8 cellular contexts compared by ENCODE assay signal in the genomic region with DNA sequence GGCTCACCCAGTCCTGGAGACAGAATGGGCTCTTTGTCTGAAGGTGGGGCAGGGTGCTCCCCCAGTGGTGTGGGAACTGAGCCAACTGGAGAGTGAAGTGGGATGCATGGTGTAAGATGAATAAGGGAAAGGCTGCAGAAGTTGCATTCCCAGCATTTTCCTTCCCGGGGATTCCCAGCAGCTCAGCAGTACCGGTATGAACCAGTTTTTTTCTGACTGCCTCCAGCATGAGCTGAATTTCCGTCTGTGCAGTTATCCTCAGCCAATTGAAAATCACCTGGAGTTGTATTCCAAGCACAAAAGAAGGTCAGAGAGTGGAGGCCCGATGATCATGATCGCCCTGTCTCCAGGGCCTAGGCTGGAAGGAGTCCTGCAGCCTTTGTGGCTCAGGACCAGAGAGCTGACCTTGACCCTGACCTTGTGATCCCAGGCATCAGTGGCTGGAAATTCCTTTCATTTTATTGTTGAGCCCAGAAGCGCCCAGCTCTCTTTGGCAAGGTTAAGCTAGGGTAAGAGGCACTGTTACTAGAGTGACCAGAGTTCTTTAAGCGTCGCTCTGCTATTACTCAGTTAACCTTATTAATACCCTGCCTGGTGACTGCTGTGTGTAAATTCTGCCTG. TPM values are rescaled to one million over a fixed set of nuclear protein-coding genes. Genes with fewer than 3 reads are reported as not detected.
DNase-seq lines count a peak whose midpoint lies in the region; ATAC-seq and TF ChIP-seq lines count a peak whose summit lies in the region.

No MANE protein-coding gene starts in this region.

- peaks cover 27% of the 10 kb centered on the region for H3K36me3 Mint-ChIP-seq in stimulated activated effector memory CD8-positive, alpha-beta T cell treated with anti-CD3 and anti-CD28 coated beads, Interleukin-12 subunit alpha, Interleukin-12 subunit beta, amount 100 ng/mL, for 72 hours

- H3K4me3 Mint-ChIP-seq in stimulated activated effector memory CD8-positive, alpha-beta T cell treated with anti-CD3 and anti-CD28 coated beads, Interleukin-12 subunit alpha, Interleukin-12 subunit beta, amount 100 ng/mL, for 72 hours: peak overlapping the region; percentile 84

- no peaks in the 10 kb centered on the region for H3K27me3 ChIP-seq in kidney epithelial cell (ENCODE audit: control insufficient read depth, insufficient read depth, low read length)

- in situ Hi-C loops in T47D (cut with HindIII; ENCODE audit: low pct_unique_long_range_greater_than_20kb, low sequenced_read_pairs): no loop called here
- in situ Hi-C loops in KBM-7 (cut with MboI; ENCODE audit: low pct_unique_long_range_greater_than_20kb, low sequenced_read_pairs): no loop called here

- no peaks in the 10 kb centered on the region for H3K9me3 Mint-ChIP-seq in stimulated activated effector memory CD8-positive, alpha-beta T cell treated with anti-CD3 and anti-CD28 coated beads, Interleukin-12 subunit alpha, Interleukin-12 subunit beta, amount 100 ng/mL, for 72 hours

- no peak for TF ChIP-seq CTCF in kidney epithelial cell (IDR thresholded peaks at IDR 0.05; ENCODE audit: insufficient read depth, low read length, poor library complexity, severe bottlenecking)

- peak overlapping the region; percentile 99 for H3K27ac Mint-ChIP-seq in stimulated activated effector memory CD8-positive, alpha-beta T cell treated with anti-CD3 and anti-CD28 coated beads, Interleukin-12 subunit alpha, Interleukin-12 subunit beta, amount 100 ng/mL, for 72 hours

- H3K4me1 Mint-ChIP-seq in stimulated activated effector memory CD8-positive, alpha-beta T cell treated with anti-CD3 and anti-CD28 coated beads, Interleukin-12 subunit alpha, Interleukin-12 subunit beta, amount 100 ng/mL, for 72 hours: peaks cover 68% of the 10 kb centered on the region

- no peaks in the 10 kb centered on the region for H3K36me3 ChIP-seq in kidney epithelial cell (ENCODE audit: control insufficient read depth, insufficient read depth, low read length)

- ATAC-seq in stimulated activated effector memory CD8-positive, alpha-beta T cell treated with anti-CD3 and anti-CD28 coated beads, Interleukin-12 subunit alpha, Interleukin-12 subunit beta, amount 100 ng/mL, for 72 hours: no peak

- H3K4me3 ChIP-seq in kidney epithelial cell (ENCODE audit: low read depth, low read length): no peak overlapping the region

- DNase-seq in EL (peak; percentile 83), NCI-H2107 treated with DMSO at 0.1 percent for 48 hours (lab: John Stamatoyannopoulos, UW; ENCODE audit: unreplicated experiment) (peak; percentile 81), T47D (ENCODE audit: low read depth in 1 of 2, low spot score in 1 of 2) (peak; percentile 46 to 61), kidney epithelial cell (ENCODE audit: low read depth) (peak; percentile 84), KBM-7 (no peak), HUDEP-2 (lab: John Stamatoyannopoulos, UW; ENCODE audit: unreplicated experiment in 76 of 76) (no peak)
- DNase-seq in stimulated activated effector memory CD8-positive, alpha-beta T cell treated with anti-CD3 and anti-CD28 coated beads, Interleukin-12 subunit alpha, Interleukin-12 subunit beta, amount 100 ng/mL, for 72 hours (ENCODE audit: low spot score in 2 of 2): no peak
- DNase-seq in stimulated activated CD4-positive, alpha-beta T cell treated with anti-CD3 and anti-CD28 coated beads, Interleukin-4, amount 100 ng/mL, for 1 hour: no peak

RNA-seq across cellular contexts. Expression of gene OGDH, which starts 33.4 kb away (rescaled TPM):
- total RNA-seq in kidney epithelial cell: 61.2 and 65.2 TPM in 2 replicates

RNA-seq across cellular contexts. Expression of gene TMED4, which starts 57.8 kb away (rescaled TPM):
- total RNA-seq in kidney epithelial cell: 159 and 201 TPM in 2 replicates

Comparison
In these comparisons a context has a peak if more than half of its experiments do, and no peak if none do; other contexts are left out.
1. DNase-seq: peak in EL (single experiment), NCI-H2107 treated with DMSO at 0.1 percent for 48 hours (single experiment), T47D (2 of 2) and kidney epithelial cell (single experiment); none in stimulated activated effector memory CD8-positive, alpha-beta T cell treated with anti-CD3 and anti-CD28 coated beads, Interleukin-12 subunit alpha, Interleukin-12 subunit beta, amount 100 ng/mL, for 72 hours (0 of 2), KBM-7 (single experiment), HUDEP-2 (0 of 76) and stimulated activated CD4-positive, alpha-beta T cell treated with anti-CD3 and anti-CD28 coated beads, Interleukin-4, amount 100 ng/mL, for 1 hour (single experiment).